ENCODE assay signal across 20 cellular contexts in the genomic region with DNA sequence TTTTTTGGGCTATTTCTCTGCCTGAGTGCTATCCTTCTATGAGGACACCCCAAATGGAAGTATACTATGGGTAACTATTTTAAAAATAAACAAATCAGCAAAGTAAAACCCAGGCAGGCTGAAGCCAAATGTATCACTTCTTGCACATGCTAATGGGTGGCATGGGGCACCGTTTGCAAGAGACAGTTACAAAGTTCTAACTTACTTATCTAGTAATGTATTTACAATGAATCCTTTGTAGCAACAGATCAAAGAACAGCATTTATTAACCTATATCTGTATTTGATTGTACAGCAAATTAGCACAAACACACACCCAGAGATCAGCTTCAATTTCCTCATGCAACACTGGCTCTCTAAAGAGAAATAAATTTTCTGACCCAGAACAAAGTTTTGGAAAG.
DNase-seq lines count a peak whose midpoint lies in the region; ATAC-seq and TF ChIP-seq lines count a peak whose summit lies in the region.
"Had no signal": no experiment of that assay in that cellular context is flagged by ENCODE, and none has a peak within 500 bp of the region (broad histone marks: within the 10 kb centered on the region; RNA-seq: fewer than 3 reads in every experiment).

No MANE protein-coding gene starts in this region.

- H3F3A ChIP-seq in Loucy (ENCODE audit: low read depth), result no peaks in the 10 kb centered on the region

- no peaks in the 10 kb centered on the region for H3K9me3 Mint-ChIP-seq in activated naive CD4-positive, alpha-beta T cell treated with anti-CD3 and anti-CD28 coated beads, Interleukin-2, amount 50 U/mL, for 24 hours
- H3K9me3 Mint-ChIP-seq in activated naive CD8-positive, alpha-beta T cell treated with anti-CD3 and anti-CD28 coated beads, Interleukin-2, amount 10 ng/mL, durations not matched to agents 7 days and 5 days, result no peaks in the 10 kb centered on the region
- H3K9me3 Mint-ChIP-seq in effector memory CD8-positive, alpha-beta T cell, result no peaks in the 10 kb centered on the region
- H3K9me3 Mint-ChIP-seq: activated B cell treated with CpG ODN at 0.5 μM for 24 hours had no signal

- no peaks in the 10 kb centered on the region for H3K27me3 Mint-ChIP-seq in activated naive CD4-positive, alpha-beta T cell treated with anti-CD3 and anti-CD28 coated beads, Interleukin-2, amount 50 U/mL, for 24 hours
- H3K27me3 Mint-ChIP-seq in activated naive CD8-positive, alpha-beta T cell treated with anti-CD3 and anti-CD28 coated beads, Interleukin-2, amount 10 ng/mL, durations not matched to agents 7 days and 5 days, result no peaks in the 10 kb centered on the region
- H3K27me3 Mint-ChIP-seq in effector memory CD8-positive, alpha-beta T cell, result peaks cover 0 to 4% of the 10 kb centered on the region in 2 donors
- H3K27me3 Mint-ChIP-seq: progenitor cell of endocrine pancreas had no signal

- H3K4me3 Mint-ChIP-seq in activated naive CD4-positive, alpha-beta T cell treated with anti-CD3 and anti-CD28 coated beads, Interleukin-2, amount 50 U/mL, for 24 hours, result peak overlapping the region; percentile 47
- peak overlapping the region; percentile 45 for H3K4me3 Mint-ChIP-seq in activated naive CD8-positive, alpha-beta T cell treated with anti-CD3 and anti-CD28 coated beads, Interleukin-2, amount 10 ng/mL, durations not matched to agents 7 days and 5 days
- no peak overlapping the region for H3K4me3 Mint-ChIP-seq in effector memory CD8-positive, alpha-beta T cell
- H3K4me3 Mint-ChIP-seq: activated B cell treated with CpG ODN at 0.5 μM for 24 hours; CD8-positive, alpha-beta memory T cell had no signal

- H4K20me1 ChIP-seq in Loucy (ENCODE audit: insufficient read depth, low read length, poor library complexity, severe bottlenecking), result no peaks in the 10 kb centered on the region

- H3K4me3 ChIP-seq in Loucy (ENCODE audit: low read length, poor library complexity, severe bottlenecking) (peak overlapping the region; percentile 39), testis (no peak overlapping the region)
- H3K4me3 ChIP-seq: GM12878, HAP-1, mucosa of descending colon, suprapubic skin had no signal

- H3K27me3 ChIP-seq in Loucy (ENCODE audit: insufficient read depth, low read length, poor library complexity, severe bottlenecking) (no peaks in the 10 kb centered on the region), testis (no peaks in the 10 kb centered on the region)
- H3K27me3 ChIP-seq: suprapubic skin had no signal

- TF ChIP-seq CTCF in Loucy (conservative IDR thresholded peaks at IDR 0.05; ENCODE audit: low read length), result no peak
- TF ChIP-seq CTCF in testis (IDR thresholded peaks at IDR 0.05), result no peak

- peaks cover 61% of the 10 kb centered on the region for H3K4me1 Mint-ChIP-seq in activated naive CD4-positive, alpha-beta T cell treated with anti-CD3 and anti-CD28 coated beads, Interleukin-2, amount 50 U/mL, for 24 hours
- peaks cover 7% of the 10 kb centered on the region for H3K4me1 Mint-ChIP-seq in activated naive CD8-positive, alpha-beta T cell treated with anti-CD3 and anti-CD28 coated beads, Interleukin-2, amount 10 ng/mL, durations not matched to agents 7 days and 5 days
- H3K4me1 Mint-ChIP-seq in effector memory CD8-positive, alpha-beta T cell (ENCODE audit: low read depth in 2 of 2), result no peaks in the 10 kb centered on the region
- H3K4me1 Mint-ChIP-seq: activated B cell treated with CpG ODN at 0.5 μM for 24 hours had no signal

- WGBS in testis, 2 donors, result 31 to 43% methylated on average over 1 of the region's 1 CpG

- H3K4me2 ChIP-seq in Loucy (ENCODE audit: low read depth, low read length, poor library complexity, severe bottlenecking), result peak overlapping the region; percentile 63

- H3K9me2 ChIP-seq in Loucy (replicated peaks; ENCODE audit: low read depth, low read length), result no peaks in the 10 kb centered on the region

- POLR2A ChIA-PET in activated naive CD8-positive, alpha-beta T cell treated with anti-CD3 and anti-CD28 coated beads, Interleukin-2, amount 10 ng/mL, durations not matched to agents 7 days and 5 days (lab: Charles Lee), result interaction anchor here (0.8 kb wide), 1 partner anchor 8 kb away, joined by 3 read pairs; no protein-coding TSS in a partner anchor

- no peak overlapping the region for H3K27ac ChIP-seq in testis
- H3K27ac ChIP-seq: suprapubic skin had no signal

- H3K4me1 ChIP-seq in Loucy (ENCODE audit: insufficient read depth, low read length, poor library complexity, severe bottlenecking), result peaks cover 30% of the 10 kb centered on the region
- no peaks in the 10 kb centered on the region for H3K4me1 ChIP-seq in testis
- H3K4me1 ChIP-seq: suprapubic skin had no signal

- H2AFZ ChIP-seq in Loucy (ENCODE audit: low read length), result no peak overlapping the region

- no peak for DNase-seq in activated naive CD4-positive, alpha-beta T cell treated with anti-CD3 and anti-CD28 coated beads, Interleukin-2, amount 50 U/mL, for 16 hours
- no peak for DNase-seq in activated naive CD8-positive, alpha-beta T cell treated with anti-CD3 and anti-CD28 coated beads, Interleukin-2, amount 10 ng/mL, durations not matched to agents 7 days and 5 days
- DNase-seq in testis, result peak; percentile 22
- no peak for DNase-seq in effector memory CD8-positive, alpha-beta T cell
- DNase-seq in superior temporal gyrus (ENCODE audit: extremely low spot score), result no peak
- no peak for DNase-seq in HPDE6-E6E7 (ENCODE audit: extremely low spot score)
- DNase-seq: activated B cell treated with CpG ODN at 0.5 μM for 24 hours, aorta, MM.1S, NCI-H1436, NCI-H524, T1000 had no signal

- H3K79me2 ChIP-seq in Loucy (ENCODE audit: insufficient read depth, low read length), result no peaks in the 10 kb centered on the region

- no peaks in the 10 kb centered on the region for H3K36me3 Mint-ChIP-seq in activated naive CD4-positive, alpha-beta T cell treated with anti-CD3 and anti-CD28 coated beads, Interleukin-2, amount 50 U/mL, for 24 hours
- H3K36me3 Mint-ChIP-seq in activated naive CD8-positive, alpha-beta T cell treated with anti-CD3 and anti-CD28 coated beads, Interleukin-2, amount 10 ng/mL, durations not matched to agents 7 days and 5 days, result peaks cover 2% of the 10 kb centered on the region
- H3K36me3 Mint-ChIP-seq in effector memory CD8-positive, alpha-beta T cell (ENCODE audit: insufficient read depth), result no peaks in the 10 kb centered on the region
- H3K36me3 Mint-ChIP-seq: CD8-positive, alpha-beta memory T cell had no signal

- intact Hi-C loops in testis (cut with DNase I; ENCODE audit: low total_unique reads), result no loop called here

- H3K36me3 ChIP-seq in Loucy (ENCODE audit: insufficient read depth, low read length) (no peaks in the 10 kb centered on the region), testis (ENCODE audit: low read depth, missing control alignments) (no peaks in the 10 kb centered on the region)
- H3K36me3 ChIP-seq: HAP-1, suprapubic skin had no signal

- no peak for ATAC-seq in activated naive CD8-positive, alpha-beta T cell treated with anti-CD3 and anti-CD28 coated beads, Interleukin-2, amount 10 ng/mL, durations not matched to agents 7 days and 5 days (ENCODE audit: low read depth)
- ATAC-seq in effector memory CD8-positive, alpha-beta T cell (replicated peaks), result no peak
- ATAC-seq: GM12878 had no signal

- peak overlapping the region; percentile 23 for H3K9ac ChIP-seq in Loucy (ENCODE audit: low read depth, low read length, poor library complexity, severe bottlenecking)

- H3K9me3 ChIP-seq in Loucy (ENCODE audit: insufficient read depth, low read depth, low read length) (no peaks in the 10 kb centered on the region), testis (no peaks in the 10 kb centered on the region)
- H3K9me3 ChIP-seq: HAP-1, mucosa of descending colon, suprapubic skin had no signal

- no peak for TF ChIP-seq POLR2A in testis (IDR thresholded peaks at IDR 0.05)

- peak overlapping the region; percentile 94 for H3K27ac Mint-ChIP-seq in activated naive CD4-positive, alpha-beta T cell treated with anti-CD3 and anti-CD28 coated beads, Interleukin-2, amount 50 U/mL, for 24 hours
- no peak overlapping the region for H3K27ac Mint-ChIP-seq in activated naive CD8-positive, alpha-beta T cell treated with anti-CD3 and anti-CD28 coated beads, Interleukin-2, amount 10 ng/mL, durations not matched to agents 7 days and 5 days
- no peak overlapping the region for H3K27ac Mint-ChIP-seq in effector memory CD8-positive, alpha-beta T cell
- H3K27ac Mint-ChIP-seq: activated B cell treated with CpG ODN at 0.5 μM for 24 hours had no signal

Comparison
In these comparisons a context has a peak if more than half of its experiments do, and no peak if none do; other contexts are left out.
1. H3K4me3 Mint-ChIP-seq: peak in activated naive CD4-positive, alpha-beta T cell treated with anti-CD3 and anti-CD28 coated beads, Interleukin-2, amount 50 U/mL, for 24 hours (single experiment) and activated naive CD8-positive, alpha-beta T cell treated with anti-CD3 and anti-CD28 coated beads, Interleukin-2, amount 10 ng/mL, durations not matched to agents 7 days and 5 days (single experiment); none in effector memory CD8-positive, alpha-beta T cell (0 of 2).